In genomic region chr1:6613361-6614018, GRCh38 we compare ENCODE assay signal across 1 cellular context.
A peak's percentile ranks its signal among the peaks of the same experiment; 100 is the strongest.
TF ChIP-seq lines count a peak whose summit lies in the region.

Gene PHF13, plus strand, starts transcription at chr1:6613731. Its CDS starts 336 bp downstream, at chr1:6614067.

TF ChIP-seq in HepG2, 621 proteins besides CTCF, POLR2A, EP300 and RAD21 (continued from another document and continues in another):
- TF ChIP-seq KIAA2018 (CRISPR knock-in tag; IDR thresholded peaks at IDR 0.05; ENCODE audit: borderline replicate concordance) (no peak), NR3C1 (CRISPR knock-in tag; IDR thresholded peaks at IDR 0.05) (no peak), RARA (CRISPR knock-in tag; IDR thresholded peaks at IDR 0.05) (peak; percentile 34), ATF3 (CRISPR knock-in tag; IDR thresholded peaks at IDR 0.05) (no peak), GABPB1 (CRISPR knock-in tag; IDR thresholded peaks at IDR 0.05) (peak; percentile 94), NFIC (IDR thresholded peaks at IDR 0.05; ENCODE audit: low read length) (no peak), MEIS2 (CRISPR knock-in tag; IDR thresholded peaks at IDR 0.05) (0 out of 2 replicates have a peak, but pooled peaks have one; percentile 13), ZNF790 (CRISPR knock-in tag; IDR thresholded peaks at IDR 0.05; ENCODE audit: borderline replicate concordance) (0 out of 2 replicates have a peak, but pooled peaks have one; percentile 27), ZBTB7B (CRISPR knock-in tag; IDR thresholded peaks at IDR 0.05) (peak; percentile 67; the same call in 1 of the 2 replicates), LCORL (IDR thresholded peaks at IDR 0.05) (no peak), LCORL (CRISPR knock-in tag; IDR thresholded peaks at IDR 0.05) (peak; percentile 68; the same call in 1 of the 2 replicates), CSRNP1 (CRISPR knock-in tag; IDR thresholded peaks at IDR 0.05) (0 out of 2 replicates have a peak, but pooled peaks have one; percentile 44), ZXDC (CRISPR knock-in tag; IDR thresholded peaks at IDR 0.05) (0 out of 2 replicates have a peak, but pooled peaks have one; percentile 40), NCOA1 (CRISPR knock-in tag; IDR thresholded peaks at IDR 0.05) (peak; percentile 79; the same call in 1 of the 2 replicates), HNRNPLL (IDR thresholded peaks at IDR 0.05; ENCODE audit: low read depth, low read length, poor library complexity, severe bottlenecking) (peak; percentile 39), HOXA5 (CRISPR knock-in tag; IDR thresholded peaks at IDR 0.05) (peak; percentile 48; the same call in 1 of the 2 replicates), ZNF768 (CRISPR knock-in tag; IDR thresholded peaks at IDR 0.05) (no peak), ZNF709 (CRISPR knock-in tag; IDR thresholded peaks at IDR 0.05) (no peak), CBX5 (CRISPR knock-in tag; IDR thresholded peaks at IDR 0.05; ENCODE audit: borderline replicate concordance) (peak; percentile 37; the same call in 1 of the 2 replicates), ZBTB14 (CRISPR knock-in tag; IDR thresholded peaks at IDR 0.05) (peak; percentile 90), HNRNPK (IDR thresholded peaks at IDR 0.05; ENCODE audit: low read depth, low read length, poor library complexity, severe bottlenecking) (peak; percentile 69), ZNF780A (CRISPR knock-in tag; IDR thresholded peaks at IDR 0.05) (no peak), PRDM10 (CRISPR knock-in tag; IDR thresholded peaks at IDR 0.05; ENCODE audit: low read depth) (peak; percentile 66; the same call in 1 of the 2 replicates), NFE2 (CRISPR knock-in tag; IDR thresholded peaks at IDR 0.05) (no peak), ZNF577 (CRISPR knock-in tag; IDR thresholded peaks at IDR 0.05; ENCODE audit: borderline replicate concordance, low read depth) (no peak), IRF2 (CRISPR knock-in tag; IDR thresholded peaks at IDR 0.05) (peak; percentile 73; the same call in 1 of the 2 replicates), HCFC1 (IDR thresholded peaks at IDR 0.05; ENCODE audit: low read depth, low read length) (peak; percentile 98), PAXIP1 (CRISPR knock-in tag; conservative IDR thresholded peaks at IDR 0.05) (peak; percentile 48; the same call in 1 of the 2 replicates), RBFOX2 (IDR thresholded peaks at IDR 0.05; ENCODE audit: low read depth, low read length) (peak; percentile 67), YEATS4 (CRISPR knock-in tag; IDR thresholded peaks at IDR 0.05; ENCODE audit: borderline replicate concordance) (peak; percentile 49; the same call in 1 of the 2 replicates), ZBTB38 (CRISPR knock-in tag; IDR thresholded peaks at IDR 0.05) (peak; percentile 28; the same call in 1 of the 2 replicates), CREB3 (CRISPR knock-in tag; IDR thresholded peaks at IDR 0.05) (0 out of 2 replicates have a peak, but pooled peaks have one; percentile 26), FOXA3 (CRISPR knock-in tag; IDR thresholded peaks at IDR 0.05) (peak; percentile 37; the same call in 1 of the 2 replicates)
